In genomic region chr13:62092536-62092935, GRCh38 we compare ENCODE assay signal across 19 cellular contexts.
"Had no signal": no experiment of that assay in that cellular context is flagged by ENCODE, and none has a peak within 500 bp of the region (broad histone marks: within the 10 kb centered on the region; RNA-seq: fewer than 3 reads in every experiment).

No MANE protein-coding gene starts in this region.

- H3K9me3 ChIP-seq: colonic mucosa, esophagus squamous epithelium, gastroesophageal sphincter, lower lobe of right lung had no signal

- H3K27me3 ChIP-seq: colonic mucosa, esophagus squamous epithelium, gastroesophageal sphincter, heart right ventricle, left lung had no signal

- H3K4me1 ChIP-seq: colonic mucosa, esophagus squamous epithelium, gastroesophageal sphincter, heart right ventricle, left lung, lower lobe of right lung had no signal

- H3K27ac ChIP-seq: colonic mucosa, epithelial cell of prostate, esophagus squamous epithelium, gastroesophageal sphincter, heart right ventricle, left lung, lower lobe of right lung had no signal

- H3K36me3 ChIP-seq: colonic mucosa, esophagus squamous epithelium, gastroesophageal sphincter, heart right ventricle, left lung, lower lobe of right lung had no signal

- H3K4me3 ChIP-seq: colonic mucosa, esophagus squamous epithelium, gastroesophageal sphincter, heart right ventricle, left lung, lower lobe of right lung, mucosa of descending colon had no signal

- DNase-seq: colonic mucosa; cortex of kidney; effector CD8-positive, alpha-beta T cell; effector memory CD8-positive, alpha-beta T cell; endodermal cell; erythroblast; esophagus squamous epithelium; foreskin fibroblast; heart right ventricle; hippocampal formation; left cardiac atrium; left lung; left ventricle myocardium superior; lower lobe of right lung; mesenchymal stem cell; mucosa of descending colon; naive B cell had no signal
